In the genomic region with DNA sequence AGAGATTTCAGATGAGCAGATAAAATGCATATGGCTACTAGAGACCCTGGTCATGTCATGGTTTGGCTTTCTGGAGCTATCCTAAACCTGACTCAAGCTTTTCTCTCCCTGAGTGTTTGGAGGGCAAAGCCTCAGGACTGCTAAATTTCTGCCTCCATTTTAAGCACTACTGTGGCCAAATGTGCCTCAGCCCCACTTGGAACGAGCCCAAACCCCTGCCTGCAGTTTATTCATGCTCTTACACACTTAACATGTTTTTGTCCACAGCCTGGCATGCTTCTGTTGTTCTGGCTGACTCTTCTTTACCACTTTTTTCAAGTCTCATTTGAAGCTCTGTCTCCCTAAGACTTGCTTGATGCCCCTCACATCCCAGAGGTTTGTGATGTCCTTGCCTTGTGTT, we compare ENCODE assay signal across 17 cellular contexts. TPM values are rescaled to one million over a fixed set of nuclear protein-coding genes. Genes with fewer than 3 reads are reported as not detected.
DNase-seq lines count a peak whose midpoint lies in the region; ATAC-seq and TF ChIP-seq lines count a peak whose summit lies in the region.
"Had no signal": no experiment of that assay in that cellular context is flagged by ENCODE, and none has a peak within 500 bp of the region (broad histone marks: within the 10 kb centered on the region; RNA-seq: fewer than 3 reads in every experiment).

No MANE protein-coding gene starts in this region.

- no peak for ATAC-seq in activated T-helper 17 cell treated with anti-CD3 and anti-CD28 coated beads, Interleukin-2, amount 50 U/mL, for 72 hours (replicated peaks)
- ATAC-seq in HG03045 (IDR thresholded peaks at IDR 0.05; ENCODE audit: unreplicated experiment), result no peak

- WGBS in ovary, 3 donors, result 2 to 27% (median 16%) methylated on average over 1 of the region's 1 CpG

- peaks cover 9% of the 10 kb centered on the region for H3F3A ChIP-seq in DOHH2 (ENCODE audit: control insufficient read depth, insufficient read depth)

- intact Hi-C loops in ovary (cut with DNase I), result no loop called here

- 0 out of 22 replicates have a peak overlapping the region, but pooled peaks of 1 of the 11 experiments have one; percentile 4 for H3K9ac ChIP-seq in BLaER1 treated with 17β-estradiol and CSF1 and Interleukin-3, amounts not matched to agents 10 nM and 100 nM

- no peak for TF ChIP-seq EP300 in ovary (IDR thresholded peaks at IDR 0.05)

- no peak overlapping the region for H3K27ac Mint-ChIP-seq in activated T-helper 17 cell treated with anti-CD3 and anti-CD28 coated beads, Interleukin-2, amount 50 U/mL, for 72 hours

- H4K20me1 ChIP-seq in BLaER1 treated with 17β-estradiol and CSF1 and Interleukin-3, amounts not matched to agents 10 nM and 100 nM, result peaks cover 0 to 81% (median 8%) of the 10 kb centered on the region in 11 experiments; a peak in 13 of 22 replicates
- no peaks in the 10 kb centered on the region for H4K20me1 ChIP-seq in DOHH2 (ENCODE audit: control insufficient read depth, insufficient read depth, low read depth, low read length)

- peak overlapping the region in 10 of 11 experiments; percentile 11 to 93 (median 82); a peak in 21 of 22 replicates for H3K4me2 ChIP-seq in BLaER1 treated with 17β-estradiol and CSF1 and Interleukin-3, amounts not matched to agents 10 nM and 100 nM
- peak overlapping the region; percentile 81 for H3K4me2 ChIP-seq in DOHH2 (ENCODE audit: low read length)
- H3K4me2 ChIP-seq: PC-9 had no signal

- DNase-seq in ovary (peak in 3 of 5 donors; percentile 34 to 52 (median 41)), nucleus accumbens (lab: John Stamatoyannopoulos, UW) (no peak), NCI-H2171 (lab: John Stamatoyannopoulos, UW) (no peak)
- DNase-seq: C1 segment of cervical spinal cord, Caco-2, DMS53, H9, MV-4-11, NCI-H1417 treated with DMSO at 0.1 percent for 48 hours, NCI-H2029, NCI-H748 treated with DMSO at 0.1 percent for 48 hours, PC-9 had no signal

- H3K9me2 ChIP-seq in DOHH2 (replicated peaks; ENCODE audit: control insufficient read depth, low read length), result no peaks in the 10 kb centered on the region

- TF ChIP-seq CTCF in DOHH2 (IDR thresholded peaks at IDR 0.05; ENCODE audit: low read depth, low read length, poor library complexity, severe bottlenecking) (no peak), ovary (IDR thresholded peaks at IDR 0.05) (no peak)

- H3K36me3 ChIP-seq in BLaER1 treated with 17β-estradiol and CSF1 and Interleukin-3, amounts not matched to agents 10 nM and 100 nM, result peaks cover 22 to 47% (median 39%) of the 10 kb centered on the region in 11 experiments; a peak in 21 of 22 replicates
- H3K36me3 ChIP-seq in DOHH2 (ENCODE audit: control insufficient read depth, low read length) (peaks cover 50% of the 10 kb centered on the region), ovary (no peaks in the 10 kb centered on the region)

- H3K27me3 Mint-ChIP-seq in activated T-helper 17 cell treated with anti-CD3 and anti-CD28 coated beads, Interleukin-2, amount 50 U/mL, for 72 hours, result no peaks in the 10 kb centered on the region

- no peak for TF ChIP-seq POLR2A in ovary (IDR thresholded peaks at IDR 0.05)

- H3K4me1 ChIP-seq in BLaER1 treated with 17β-estradiol and CSF1 and Interleukin-3, amounts not matched to agents 10 nM and 100 nM, result peaks cover 85 to 100% (median 97%) of the 10 kb centered on the region in 10 experiments
- H3K4me1 ChIP-seq in DOHH2 (ENCODE audit: control insufficient read depth, low read length) (peaks cover 98% of the 10 kb centered on the region), ovary (ENCODE audit: insufficient read depth) (peaks cover 13% of the 10 kb centered on the region)
- H3K4me1 ChIP-seq: Caco-2 had no signal

- no peaks in the 10 kb centered on the region for H3K27me3 ChIP-seq in BLaER1 treated with 17β-estradiol and CSF1 and Interleukin-3, amounts not matched to agents 10 nM and 100 nM
- 0 out of 2 replicates have a peak, but pooled peaks cover 3% of the 10 kb centered on the region for H3K27me3 ChIP-seq in DOHH2 (ENCODE audit: control insufficient read depth, low read length)
- H3K27me3 ChIP-seq in ovary, result no peaks in the 10 kb centered on the region

- no peaks in the 10 kb centered on the region for H3K9me3 Mint-ChIP-seq in activated T-helper 17 cell treated with anti-CD3 and anti-CD28 coated beads, Interleukin-2, amount 50 U/mL, for 72 hours
- H3K9me3 Mint-ChIP-seq: H9 had no signal

- H3K36me3 Mint-ChIP-seq in activated T-helper 17 cell treated with anti-CD3 and anti-CD28 coated beads, Interleukin-2, amount 50 U/mL, for 72 hours (ENCODE audit: low read depth), result peaks cover 72% of the 10 kb centered on the region

- H3K4me3 Mint-ChIP-seq in activated T-helper 17 cell treated with anti-CD3 and anti-CD28 coated beads, Interleukin-2, amount 50 U/mL, for 72 hours, result peak overlapping the region; percentile 15
- H3K4me3 Mint-ChIP-seq: H9 had no signal

- H3K79me2 ChIP-seq in DOHH2 (ENCODE audit: control insufficient read depth, low read length), result peaks cover 90% of the 10 kb centered on the region

- H3K4me3 ChIP-seq in BLaER1 treated with 17β-estradiol and CSF1 and Interleukin-3, amounts not matched to agents 10 nM and 100 nM, result peak overlapping the region in 4 of 10 experiments; percentile 2 to 24 (median 12); a peak in 5 of 20 replicates
- H3K4me3 ChIP-seq in DOHH2 (ENCODE audit: low read length), result peak overlapping the region; percentile 55
- H3K4me3 ChIP-seq in ovary, result no peak overlapping the region
- H3K4me3 ChIP-seq: K562, PC-9 had no signal

- peaks cover 60% of the 10 kb centered on the region for H3K4me1 Mint-ChIP-seq in activated T-helper 17 cell treated with anti-CD3 and anti-CD28 coated beads, Interleukin-2, amount 50 U/mL, for 72 hours

- H3K9me3 ChIP-seq in BLaER1 treated with 17β-estradiol and CSF1 and Interleukin-3, amounts not matched to agents 10 nM and 100 nM (replicated peaks in 1 of 11), result peaks cover 15 to 26% (median 18%) of the 10 kb centered on the region in 11 experiments
- H3K9me3 ChIP-seq in DOHH2 (ENCODE audit: control insufficient read depth, insufficient read depth, low read length), result no peaks in the 10 kb centered on the region
- H3K9me3 ChIP-seq in ovary, result no peaks in the 10 kb centered on the region
- H3K9me3 ChIP-seq: Caco-2 had no signal

- peak overlapping the region in 6 of 11 experiments; percentile 17 to 85 (median 67); a peak in 11 of 22 replicates for H3K27ac ChIP-seq in BLaER1 treated with 17β-estradiol and CSF1 and Interleukin-3, amounts not matched to agents 10 nM and 100 nM
- H3K27ac ChIP-seq in DOHH2 (ENCODE audit: low read depth, low read length) (no peak overlapping the region), ovary (no peak overlapping the region)
- H3K27ac ChIP-seq: PC-9 had no signal

RNA-seq across cellular contexts. Expression of gene MGAT5, which starts 24.7 kb away (rescaled TPM):
- total RNA-seq in activated T-helper 17 cell treated with anti-CD3 and anti-CD28 coated beads, Interleukin-2, amount 50 U/mL, for 72 hours, result 10 to 100 TPM; 53.0 to 53.1 TPM
- total RNA-seq in ovary, result 10 to 100 TPM; 23.5 to 47.6 (median 32.4) TPM
- polyA plus RNA-seq in ovary, result 10 to 100 TPM; 11.3 to 61.2 TPM

Comparison
In these comparisons a context has a peak if more than half of its experiments do, and no peak if none do; other contexts are left out.
1. H3K27ac ChIP-seq: peak in BLaER1 treated with 17β-estradiol and CSF1 and Interleukin-3, amounts not matched to agents 10 nM and 100 nM (6 of 11); none in DOHH2 (single experiment) and ovary (0 of 2).
2. DNase-seq: peak in ovary (3 of 5); none in nucleus accumbens (0 of 56) and NCI-H2171 (single experiment).